Comparison of ENCODE assay signal across 17 cellular contexts in the genomic region with DNA sequence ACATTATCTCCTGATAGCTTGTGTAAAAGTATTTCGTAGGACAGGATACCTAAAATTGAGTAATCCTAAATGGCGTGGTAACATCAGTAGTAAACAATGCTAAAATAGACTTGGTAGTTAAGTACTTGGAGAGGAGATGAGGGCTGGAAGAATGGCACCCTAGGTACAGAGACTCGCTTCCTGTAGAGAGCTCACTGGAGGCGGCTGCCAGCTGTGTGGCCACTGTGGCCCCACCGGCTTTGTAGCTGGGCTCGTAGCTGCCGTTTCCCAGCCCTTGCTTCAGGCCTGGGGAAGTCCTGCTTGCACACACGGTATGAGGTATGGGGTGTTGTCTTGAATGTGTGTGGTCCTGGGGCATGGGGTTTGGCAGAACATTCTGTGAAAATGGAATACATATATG. TPM values are rescaled to one million over a fixed set of nuclear protein-coding genes. Genes with fewer than 3 reads are reported as not detected.
DNase-seq lines count a peak whose midpoint lies in the region; ATAC-seq and TF ChIP-seq lines count a peak whose summit lies in the region.
"Had no signal": no experiment of that assay in that cellular context is flagged by ENCODE, and none has a peak within 500 bp of the region (broad histone marks: within the 10 kb centered on the region; RNA-seq: fewer than 3 reads in every experiment).

No MANE protein-coding gene starts in this region.

- TF ChIP-seq CTCF in natural killer cell (IDR thresholded peaks at IDR 0.05) (no peak), upper lobe of left lung (IDR thresholded peaks at IDR 0.05) (no peak)

- H3K4me3 ChIP-seq in upper lobe of left lung = no peak overlapping the region
- H3K4me3 ChIP-seq: A549, heart left ventricle, smooth muscle cell had no signal

- peaks cover 7% of the 10 kb centered on the region for H3K4me1 Mint-ChIP-seq in activated T-cell treated with anti-CD3 and anti-CD28 coated beads, Interleukin-2, amount 50 U/mL, for 24 hours (ENCODE audit: low read depth)
- H3K4me1 Mint-ChIP-seq in activated T-helper 1 cell treated with anti-CD3 and anti-CD28 coated beads, Interleukin-12 subunit alpha, Interleukin-12 subunit beta, Interleukin-2, Interleukin-4 antibody, amounts not matched to agents 30 ng/mL and 10 ng/mL and 1 ng/mL, durations not matched to agents 14 hours and 24 hours and 36 hours (ENCODE audit: low read depth) = peaks cover 7% of the 10 kb centered on the region
- H3K4me1 Mint-ChIP-seq in natural killer cell = peaks cover 13 to 25% of the 10 kb centered on the region in 2 donors

- TF ChIP-seq POLR2A in upper lobe of left lung (IDR thresholded peaks at IDR 0.05) = no peak

- peaks cover 0 to 51% (median 17%) of the 10 kb centered on the region in 4 donors for H3K36me3 ChIP-seq in upper lobe of left lung

- DNase-seq in activated T-cell treated with anti-CD3 and anti-CD28 coated beads, Interleukin-2, amount 50 U/mL, for 24 hours = no peak
- DNase-seq in activated T-cell treated with anti-CD3 and anti-CD28 coated beads, Interleukin-2, amount 50 U/mL, for 48 hours = no peak
- DNase-seq in activated T-helper 1 cell treated with anti-CD3 and anti-CD28 coated beads, Interleukin-12 subunit alpha, Interleukin-12 subunit beta, Interleukin-2, Interleukin-4 antibody, amounts not matched to agents 30 ng/mL and 10 ng/mL and 1 ng/mL, durations not matched to agents 14 hours and 24 hours and 36 hours (ENCODE audit: low spot score) = no peak
- DNase-seq in natural killer cell = peak; percentile 29
- DNase-seq in upper lobe of left lung = peak; percentile 32 to 36
- no peak for DNase-seq in H4 (ENCODE audit: low spot score)
- DNase-seq: activated CD4-positive, CD25-positive, alpha-beta regulatory T cell treated with anti-CD3 and anti-CD28 coated beads, Interleukin-2, amount 50 U/mL, for 72 hours; Kasumi-1; NCI-H2029 treated with DMSO at 0.1 percent for 48 hours; occipital lobe had no signal

- TF ChIP-seq EP300 in upper lobe of left lung (IDR thresholded peaks at IDR 0.05) = no peak

- H3K27me3 Mint-ChIP-seq in activated T-cell treated with anti-CD3 and anti-CD28 coated beads, Interleukin-2, amount 50 U/mL, for 24 hours = no peaks in the 10 kb centered on the region
- H3K27me3 Mint-ChIP-seq in activated T-helper 1 cell treated with anti-CD3 and anti-CD28 coated beads, Interleukin-12 subunit alpha, Interleukin-12 subunit beta, Interleukin-2, Interleukin-4 antibody, amounts not matched to agents 30 ng/mL and 10 ng/mL and 1 ng/mL, durations not matched to agents 14 hours and 24 hours and 36 hours (ENCODE audit: insufficient read depth) = no peaks in the 10 kb centered on the region
- no peaks in the 10 kb centered on the region for H3K27me3 Mint-ChIP-seq in natural killer cell (ENCODE audit: low read depth in 2 of 2)
- H3K27me3 Mint-ChIP-seq: stimulated activated naive CD8-positive, alpha-beta T cell treated with anti-CD3 and anti-CD28 coated beads, Interleukin-15, Interleukin-2, amounts not matched to agents 100 ng/mL and 50 ng/mL, for 24 hours had no signal

- 60 to 66% methylated on average over 8 of the region's 8 CpGs for WGBS in upper lobe of left lung, 2 donors

- peaks cover 45% of the 10 kb centered on the region for H3K36me3 Mint-ChIP-seq in activated T-cell treated with anti-CD3 and anti-CD28 coated beads, Interleukin-2, amount 50 U/mL, for 24 hours (ENCODE audit: low read depth)
- H3K36me3 Mint-ChIP-seq in activated T-helper 1 cell treated with anti-CD3 and anti-CD28 coated beads, Interleukin-12 subunit alpha, Interleukin-12 subunit beta, Interleukin-2, Interleukin-4 antibody, amounts not matched to agents 30 ng/mL and 10 ng/mL and 1 ng/mL, durations not matched to agents 14 hours and 24 hours and 36 hours (ENCODE audit: low read depth) = peaks cover 39% of the 10 kb centered on the region
- no peaks in the 10 kb centered on the region for H3K36me3 Mint-ChIP-seq in natural killer cell

- intact Hi-C loops in activated T-helper 1 cell treated with anti-CD3 and anti-CD28 coated beads, Interleukin-12 subunit alpha, Interleukin-12 subunit beta, Interleukin-2, Interleukin-4 antibody, amounts not matched to agents 30 ng/mL and 10 ng/mL and 1 ng/mL, durations not matched to agents 14 hours and 24 hours and 36 hours (cut with micrococcal nuclease) = no loop called here
- intact Hi-C loops in natural killer cell (cut with micrococcal nuclease) = loop anchor here (2.0 to 5.0 kb wide), 2 partner anchors 53 to 134 kb away; a partner anchor contains a TSS

- H3K9me3 ChIP-seq in upper lobe of left lung = no peaks in the 10 kb centered on the region
- H3K9me3 ChIP-seq: A549, heart left ventricle had no signal

- no peaks in the 10 kb centered on the region for H3K9me3 Mint-ChIP-seq in activated T-cell treated with anti-CD3 and anti-CD28 coated beads, Interleukin-2, amount 50 U/mL, for 24 hours
- H3K9me3 Mint-ChIP-seq in activated T-helper 1 cell treated with anti-CD3 and anti-CD28 coated beads, Interleukin-12 subunit alpha, Interleukin-12 subunit beta, Interleukin-2, Interleukin-4 antibody, amounts not matched to agents 30 ng/mL and 10 ng/mL and 1 ng/mL, durations not matched to agents 14 hours and 24 hours and 36 hours = no peaks in the 10 kb centered on the region
- H3K9me3 Mint-ChIP-seq in natural killer cell = no peaks in the 10 kb centered on the region
- H3K9me3 Mint-ChIP-seq: stimulated activated naive CD8-positive, alpha-beta T cell treated with anti-CD3 and anti-CD28 coated beads, Interleukin-15, Interleukin-2, amounts not matched to agents 100 ng/mL and 50 ng/mL, for 24 hours had no signal

- H3K4me1 ChIP-seq in upper lobe of left lung = peaks cover 0 to 4% (median 2%) of the 10 kb centered on the region in 4 donors
- H3K4me1 ChIP-seq: A549 had no signal

- H3K27me3 ChIP-seq in upper lobe of left lung = no peaks in the 10 kb centered on the region
- H3K27me3 ChIP-seq: heart left ventricle had no signal

- H3K27ac ChIP-seq in upper lobe of left lung = peak overlapping the region in 1 of 4 donors; percentile 49
- H3K27ac ChIP-seq: A549, epithelial cell of prostate, heart left ventricle had no signal

- H3K27ac Mint-ChIP-seq in activated T-cell treated with anti-CD3 and anti-CD28 coated beads, Interleukin-2, amount 50 U/mL, for 24 hours = peak overlapping the region; percentile 34
- H3K27ac Mint-ChIP-seq in activated T-helper 1 cell treated with anti-CD3 and anti-CD28 coated beads, Interleukin-12 subunit alpha, Interleukin-12 subunit beta, Interleukin-2, Interleukin-4 antibody, amounts not matched to agents 30 ng/mL and 10 ng/mL and 1 ng/mL, durations not matched to agents 14 hours and 24 hours and 36 hours = peak overlapping the region; percentile 80
- H3K27ac Mint-ChIP-seq in natural killer cell = peak overlapping the region in 1 of 2 donors; percentile 61

- H3K4me3 Mint-ChIP-seq in activated T-cell treated with anti-CD3 and anti-CD28 coated beads, Interleukin-2, amount 50 U/mL, for 24 hours = no peak overlapping the region
- H3K4me3 Mint-ChIP-seq in activated T-helper 1 cell treated with anti-CD3 and anti-CD28 coated beads, Interleukin-12 subunit alpha, Interleukin-12 subunit beta, Interleukin-2, Interleukin-4 antibody, amounts not matched to agents 30 ng/mL and 10 ng/mL and 1 ng/mL, durations not matched to agents 14 hours and 24 hours and 36 hours = no peak overlapping the region
- peak overlapping the region; percentile 82 for H3K4me3 Mint-ChIP-seq in natural killer cell
- H3K4me3 Mint-ChIP-seq: stimulated activated naive CD8-positive, alpha-beta T cell treated with anti-CD3 and anti-CD28 coated beads, Interleukin-15, Interleukin-2, amounts not matched to agents 100 ng/mL and 50 ng/mL, for 24 hours had no signal

- peak; percentile 65 to 78 (median 75) for ATAC-seq in natural killer cell
- no peak for ATAC-seq in upper lobe of left lung (ENCODE audit: low FRiP score in 2 of 2)
- ATAC-seq in HG02840 (IDR thresholded peaks at IDR 0.05; ENCODE audit: low FRiP score, unreplicated experiment) = no peak
- ATAC-seq in GM18873 (IDR thresholded peaks at IDR 0.05; ENCODE audit: low FRiP score, unreplicated experiment) = no peak
- ATAC-seq: A549 had no signal

RNA-seq across cellular contexts. Expression of a gene that starts 57.9 kb away (rescaled TPM):
- total RNA-seq in activated T-helper 1 cell treated with anti-CD3 and anti-CD28 coated beads, Interleukin-12 subunit alpha, Interleukin-12 subunit beta, Interleukin-2, Interleukin-4 antibody, amounts not matched to agents 30 ng/mL and 10 ng/mL and 1 ng/mL, durations not matched to agents 14 hours and 24 hours and 36 hours = 53.3 and 53.4 TPM in 2 replicates
- 10 to 100 TPM; 18.1 to 26.3 (median 23.0) TPM for total RNA-seq in natural killer cell
- 10 to 100 TPM; 20.8 to 63.9 (median 30.1) TPM for total RNA-seq in upper lobe of left lung
- 7.9 and 10.6 TPM in 2 replicates for total RNA-seq in H4 (2014; rRNA removed; shearing (Covaris generic))

Comparison
In these comparisons a context has a peak if more than half of its experiments do, and no peak if none do; other contexts are left out.
1. DNase-seq: peak in natural killer cell (single experiment) and upper lobe of left lung (2 of 2); none in activated T-cell treated with anti-CD3 and anti-CD28 coated beads, Interleukin-2, amount 50 U/mL, for 24 hours (single experiment), activated T-cell treated with anti-CD3 and anti-CD28 coated beads, Interleukin-2, amount 50 U/mL, for 48 hours (0 of 2), activated T-helper 1 cell treated with anti-CD3 and anti-CD28 coated beads, Interleukin-12 subunit alpha, Interleukin-12 subunit beta, Interleukin-2, Interleukin-4 antibody, amounts not matched to agents 30 ng/mL and 10 ng/mL and 1 ng/mL, durations not matched to agents 14 hours and 24 hours and 36 hours (single experiment) and H4 (single experiment).
2. ATAC-seq: peak in natural killer cell (3 of 3); none in upper lobe of left lung (0 of 2), HG02840 (single experiment) and GM18873 (single experiment).